Comparison of ENCODE assay signal across 27 cellular contexts in genomic region chr10:122014652-122015248, GRCh38. TPM values are rescaled to one million over a fixed set of nuclear protein-coding genes. Genes with fewer than 3 reads are reported as not detected.
DNase-seq lines count a peak whose midpoint lies in the region; ATAC-seq, FAIRE-seq and TF ChIP-seq lines count a peak whose summit lies in the region.
"Had no signal": no experiment of that assay in that cellular context is flagged by ENCODE, and none has a peak within 500 bp of the region (broad histone marks: within the 10 kb centered on the region; RNA-seq: fewer than 3 reads in every experiment).

No MANE protein-coding gene starts in this region.

- H3K4me2 ChIP-seq in H1 (ENCODE audit: insufficient read depth in 1 of 2, low read depth in 2 of 2, low read length in 2 of 2): no peak overlapping the region
- no peak overlapping the region for H3K4me2 ChIP-seq in mesendoderm (ENCODE audit: low read length)

- H2AFZ ChIP-seq in H1 (ENCODE audit: low read length): no peak overlapping the region

- H3K36me3 ChIP-seq in H1 (ENCODE audit: control insufficient read depth in 2 of 4, insufficient read depth in 4 of 4, low read length in 3 of 4): no peaks in the 10 kb centered on the region
- H3K36me3 ChIP-seq in psoas muscle (ENCODE audit: insufficient read depth in 1 of 2, low read depth in 1 of 2): peaks cover 0 to 3% of the 10 kb centered on the region in 2 donors
- no peaks in the 10 kb centered on the region for H3K36me3 ChIP-seq in mesendoderm (ENCODE audit: control insufficient read depth, insufficient read depth, low read length)
- H3K36me3 ChIP-seq in BE2C: no peaks in the 10 kb centered on the region
- H3K36me3 ChIP-seq: adrenal gland, uterus had no signal

- no peak overlapping the region for H3K4ac ChIP-seq in H1 (replicated peaks; ENCODE audit: insufficient read length, low read depth, low read length)
- no peak overlapping the region for H3K4ac ChIP-seq in mesendoderm (ENCODE audit: low read depth, low read length)

- TF ChIP-seq EP300 in H1 (IDR thresholded peaks at IDR 0.05; ENCODE audit: borderline replicate concordance in 1 of 2, low read depth in 2 of 2, low read length in 2 of 2): no peak

- no peak for TF ChIP-seq RAD21 in H1 (IDR thresholded peaks at IDR 0.05 in 1 of 2, conservative IDR thresholded peaks at IDR 0.05 in 1 of 2; ENCODE audit: low read depth in 2 of 2, low read length in 2 of 2)

- H3K9me3 ChIP-seq in H1 (ENCODE audit: insufficient read depth in 2 of 2, low read depth in 1 of 2, low read length in 1 of 2) (no peaks in the 10 kb centered on the region), psoas muscle (no peaks in the 10 kb centered on the region), BE2C (no peaks in the 10 kb centered on the region)
- H3K9me3 ChIP-seq: adrenal gland, uterus had no signal

- no peak overlapping the region for H4K91ac ChIP-seq in H1 (replicated peaks; ENCODE audit: insufficient read length, low read length)

- no peak overlapping the region for H3K9ac ChIP-seq in H1 (replicated peaks in 1 of 4; ENCODE audit: extremely low read depth in 1 of 4, low read depth in 3 of 4, low read length in 3 of 4)
- no peak overlapping the region for H3K9ac ChIP-seq in mesendoderm (ENCODE audit: low read length)

- H4K8ac ChIP-seq in H1 (ENCODE audit: extremely low read depth, insufficient read depth, low read length) (no peak overlapping the region), mesendoderm (ENCODE audit: low read depth, low read length) (no peak overlapping the region)

- peaks cover 3% of the 10 kb centered on the region; the same call in 1 of the 2 replicates for H3K23me2 ChIP-seq in H1 (ENCODE audit: low read depth, low read length)

- H4K5ac ChIP-seq in H1 (ENCODE audit: insufficient read length, low read depth, low read length) (no peak overlapping the region), mesendoderm (ENCODE audit: low read length) (no peak overlapping the region)

- H3K4me1 ChIP-seq in H1 (replicated peaks in 1 of 4; ENCODE audit: control insufficient read depth in 3 of 4, insufficient read depth in 4 of 4, low read length in 3 of 4) (peaks cover 0 to 7% (median 4%) of the 10 kb centered on the region in 4 experiments; a peak in 6 of 7 replicates), psoas muscle (peaks cover 64% of the 10 kb centered on the region), mesendoderm (ENCODE audit: control insufficient read depth, low read depth, low read length) (peaks cover 2% of the 10 kb centered on the region), BE2C (no peaks in the 10 kb centered on the region)
- H3K4me1 ChIP-seq: adrenal gland, uterus had no signal

- H3K27ac ChIP-seq in H1 (ENCODE audit: low read depth, low read length) (no peak overlapping the region), psoas muscle (peak overlapping the region; percentile 98), mesendoderm (ENCODE audit: low read depth, low read length) (no peak overlapping the region)
- H3K27ac ChIP-seq: adrenal gland, epithelial cell of prostate, uterus had no signal

- DNase-seq in DMS53 (lab: John Stamatoyannopoulos, UW) (peak; percentile 65), H1 (ENCODE audit: low read depth in 1 of 2, low spot score in 2 of 2) (no peak), left lobe of liver (ENCODE audit: low spot score) (no peak), psoas muscle (no peak), mesendoderm (no peak), BE2C (no peak)
- no peak for DNase-seq in activated CD4-positive, alpha-beta T cell treated with anti-CD3 and anti-CD28 coated beads for 4 hours
- DNase-seq: activated CD4-positive, alpha-beta T cell treated with anti-CD3 and anti-CD28 coated beads, Interleukin-2, amount 50 U/mL, for 4 hours; activated CD4-positive, CD25-positive, alpha-beta regulatory T cell; activated naive CD4-positive, alpha-beta T cell treated with anti-CD3 and anti-CD28 coated beads for 36 hours; adrenal gland; CD8-positive, alpha-beta T cell; effector CD4-positive, alpha-beta T cell; glutamatergic neuron; GOT3; kidney; naive thymus-derived CD4-positive, alpha-beta T cell; NCI-H1092 treated with DMSO at 0.1 percent for 48 hours; NCI-H187 treated with DMSO at 0.1 percent for 48 hours; NCI-H2227 treated with DMSO at 0.1 percent for 48 hours; NCI-H69; stimulated activated CD4-positive, alpha-beta T cell treated with anti-CD3 and anti-CD28 coated beads, Interleukin-2, amount 100 ng/mL, for 48 hours; uterus had no signal

- H3K56ac ChIP-seq in H1 (replicated peaks; ENCODE audit: insufficient read length, low read depth, low read length) (no peak overlapping the region), mesendoderm (ENCODE audit: low read length) (no peak overlapping the region)

- intact Hi-C loops in psoas muscle (cut with DNase I): no loop called here

- ATAC-seq in left lobe of liver (peak; percentile 9), psoas muscle (peak in 2 of 4 donors; percentile 7 to 8), HG02970 (IDR thresholded peaks at IDR 0.05; ENCODE audit: low FRiP score, unreplicated experiment) (no peak)
- ATAC-seq: CD8-positive, alpha-beta T cell; naive thymus-derived CD4-positive, alpha-beta T cell; Panc1 had no signal

- TF ChIP-seq POLR2A in H1 (IDR thresholded peaks at IDR 0.05; ENCODE audit: control extremely low read depth in 1 of 2, low read depth in 2 of 2, low read length in 2 of 2): no peak

- no peak for FAIRE-seq in H1 (lab: Jason Lieb, UNC)
- FAIRE-seq: A204.1, kidney had no signal

- H2BK5ac ChIP-seq in H1 (ENCODE audit: low read depth, low read length) (no peak overlapping the region), mesendoderm (ENCODE audit: low read length) (no peak overlapping the region)

- H3K79me1 ChIP-seq in H1 (ENCODE audit: low read depth, low read length) (no peaks in the 10 kb centered on the region), mesendoderm (ENCODE audit: low read length) (no peaks in the 10 kb centered on the region)

- H2BK120ac ChIP-seq in H1 (replicated peaks; ENCODE audit: low read depth, low read length) (no peak overlapping the region), mesendoderm (ENCODE audit: low read depth, low read length) (no peak overlapping the region)

- H2BK20ac ChIP-seq in H1 (ENCODE audit: low read length): peak overlapping the region; percentile 18; the same call in 1 of the 2 replicates

- no peak for TF ChIP-seq CTCF in H1 (IDR thresholded peaks at IDR 0.05; ENCODE audit: control extremely low read depth in 1 of 3, insufficient read depth in 1 of 3, low read depth in 1 of 3, low read length in 3 of 3)
- TF ChIP-seq CTCF in psoas muscle (IDR thresholded peaks at IDR 0.05): no peak
- no peak for TF ChIP-seq CTCF in BE2C (IDR thresholded peaks at IDR 0.05; ENCODE audit: low read depth, low read length)

- H3K18ac ChIP-seq in H1 (ENCODE audit: extremely low read depth, low read length): no peak overlapping the region; the same call in 1 of the 2 replicates
- H3K18ac ChIP-seq in mesendoderm (ENCODE audit: low read length): no peak overlapping the region

- H3K23ac ChIP-seq in H1 (ENCODE audit: insufficient read length) (no peak overlapping the region), mesendoderm (ENCODE audit: low read length) (no peak overlapping the region)

- no peak overlapping the region for H2BK12ac ChIP-seq in H1 (ENCODE audit: low read depth, low read length)

- POLR2A ChIA-PET in H1 (lab: Charles Lee; ENCODE audit: partially characterized antibody): no interaction called here

- H3K27me3 ChIP-seq in H1 (replicated peaks in 1 of 4; ENCODE audit: control insufficient read depth in 3 of 4, extremely low read depth in 1 of 4, insufficient read depth in 3 of 4, low read length in 3 of 4) (no peaks in the 10 kb centered on the region), psoas muscle (ENCODE audit: insufficient read depth in 3 of 3, low read length in 2 of 3) (no peaks in the 10 kb centered on the region), mesendoderm (ENCODE audit: insufficient read depth, low read length, poor library complexity) (no peaks in the 10 kb centered on the region), BE2C (no peaks in the 10 kb centered on the region)
- H3K27me3 ChIP-seq: adrenal gland, uterus had no signal

- no peak overlapping the region for H3K14ac ChIP-seq in H1 (ENCODE audit: insufficient read length)

- CTCF ChIA-PET in H1 (lab: Charles Lee; ENCODE audit: partially characterized antibody): interaction anchor here (0.6 kb wide), 1 partner anchor 66 kb away, joined by 3 read pairs; no protein-coding TSS in a partner anchor

- no peak overlapping the region for H3K4me3 ChIP-seq in H1 (ENCODE audit: extremely low read depth in 1 of 4, insufficient read depth in 2 of 4, low read depth in 3 of 4, low read length in 4 of 4)
- H3K4me3 ChIP-seq in psoas muscle: no peak overlapping the region
- H3K4me3 ChIP-seq in mesendoderm (ENCODE audit: low read length): no peak overlapping the region
- H3K4me3 ChIP-seq in BE2C (ENCODE audit: low read depth, low read length): no peak overlapping the region
- H3K4me3 ChIP-seq: adrenal gland, uterus had no signal

- H2BK15ac ChIP-seq in H1 (ENCODE audit: low read length): no peak overlapping the region
- H2BK15ac ChIP-seq in mesendoderm (replicated peaks; ENCODE audit: low read depth): no peak overlapping the region

- 78% methylated on average over 3 of the region's 3 CpGs; no CpG with 5 or more reads in 1 of the 2 experiments for WGBS in H1 (ENCODE audit: extremely low coverage in 1 of 2, insufficient coverage in 1 of 2, insufficient read length in 1 of 2, insufficient replicate concordance in 2 of 2, low coverage in 1 of 2, low lambda C conversion rate in 2 of 2, missing lambda C conversion rate in 1 of 2), 2 experiments
- WGBS in psoas muscle, 3 donors: 55 to 81% (median 64%) methylated on average over 3 of the region's 3 CpGs
- WGBS in mesendoderm (ENCODE audit: extremely low coverage, insufficient coverage, low lambda C conversion rate): no CpG with 5 or more reads among the region's 3 CpGs

- no peaks in the 10 kb centered on the region for H4K20me1 ChIP-seq in H1 (replicated peaks in 1 of 2; ENCODE audit: control insufficient read depth in 1 of 2, insufficient read depth in 2 of 2, low read length in 2 of 2)

- H3K79me2 ChIP-seq in H1 (ENCODE audit: control insufficient read depth in 1 of 2, insufficient read depth in 2 of 2, low read length in 2 of 2) (no peaks in the 10 kb centered on the region), mesendoderm (ENCODE audit: control insufficient read depth, insufficient read depth, low read length) (no peaks in the 10 kb centered on the region)

- H2AK5ac ChIP-seq in H1 (ENCODE audit: low read depth, low read length) (no peak overlapping the region), mesendoderm (ENCODE audit: low read length) (no peak overlapping the region)

RNA-seq across cellular contexts. Expression of gene TACC2, which starts 25.8 kb away (rescaled TPM):
- 46.6 and 48.5 TPM in 2 replicates for total RNA-seq in H1 (2021; fragmentation: NEBNext Ultra II Directional; extraction: Animal tissue kit (Norgen Biotek cat#: 25700))
- polyA plus RNA-seq in H1 (2011; rRNA removed): 19.0 and 21.2 TPM in 2 replicates
- 21.7 TPM for polyA plus RNA-seq in H1 (2011; cell fraction: cytosol; rRNA removed)
- polyA plus RNA-seq in H1 (2011; cell fraction: nucleus; rRNA removed): 35.3 TPM
- 37.9 to 45.2 TPM (median 41.0 TPM) in 4 replicates for polyA plus RNA-seq in H1 (2012, experiment 1 of 2)
- polyA plus RNA-seq in H1 (2012, experiment 2 of 2): 28.0 TPM
- polyA plus RNA-seq in H1 (2013, experiment 1 of 2): 33.0 TPM
- polyA plus RNA-seq in H1 (2013, experiment 2 of 2): 30.4 TPM
- polyA minus RNA-seq in H1 (2011; rRNA and poly(A)+ RNA removed): 20.7 and 23.7 TPM in 2 replicates
- 20.1 TPM for polyA minus RNA-seq in H1 (2011; cell fraction: cytosol; rRNA and poly(A)+ RNA removed)
- 39.3 TPM for polyA minus RNA-seq in H1 (2011; cell fraction: nucleus; rRNA and poly(A)+ RNA removed)
- total RNA-seq in left lobe of liver: 21.5 TPM
- total RNA-seq in psoas muscle: 100 to 1,000 TPM; 313 to 439 (median 431) TPM
- polyA plus RNA-seq in psoas muscle: 100 to 1,000 TPM in 2 of 3 donors, 10 to 100 TPM in 1; 44.0 to 168 (median 148) TPM
- polyA plus RNA-seq in mesendoderm (2013, experiment 1 of 2): 30.5 TPM
- 31.2 TPM for polyA plus RNA-seq in mesendoderm (2013, experiment 2 of 2)
- 89.4 TPM for polyA plus RNA-seq in BE2C (2012; ENCODE audit: insufficient read depth, insufficient read length, low read depth)
- total RNA-seq: activated naive CD4-positive, alpha-beta T cell treated with anti-CD3 and anti-CD28 coated beads for 36 hours; CD8-positive, alpha-beta T cell had no signal
- polyA plus RNA-seq: naive thymus-derived CD4-positive, alpha-beta T cell had no signal

RNA-seq across cellular contexts. Expression of gene NSMCE4A, which starts 39.7 kb away (rescaled TPM):
- total RNA-seq in H1 (2021; fragmentation: NEBNext Ultra II Directional; extraction: Animal tissue kit (Norgen Biotek cat#: 25700)): 65.5 and 66.0 TPM in 2 replicates
- polyA plus RNA-seq in H1 (2011; rRNA removed): 40.3 and 48.6 TPM in 2 replicates
- polyA plus RNA-seq in H1 (2011; cell fraction: cytosol; rRNA removed): 68.1 TPM
- polyA plus RNA-seq in H1 (2011; cell fraction: nucleus; rRNA removed): 62.3 TPM
- polyA plus RNA-seq in H1 (2012, experiment 1 of 2): 44.9 to 53.8 TPM (median 48.2 TPM) in 4 replicates
- polyA plus RNA-seq in H1 (2012, experiment 2 of 2): 14.4 TPM
- 80.9 TPM for polyA plus RNA-seq in H1 (2013, experiment 1 of 2)
- 73.2 TPM for polyA plus RNA-seq in H1 (2013, experiment 2 of 2)
- 19.1 and 22.4 TPM in 2 replicates for polyA minus RNA-seq in H1 (2011; rRNA and poly(A)+ RNA removed)
- polyA minus RNA-seq in H1 (2011; cell fraction: cytosol; rRNA and poly(A)+ RNA removed): 21.9 TPM
- polyA minus RNA-seq in H1 (2011; cell fraction: nucleus; rRNA and poly(A)+ RNA removed): 32.6 TPM
- total RNA-seq in left lobe of liver: 31.6 TPM
- total RNA-seq in psoas muscle: 10 to 100 TPM; 10.7 to 17.7 (median 14.6) TPM
- 10 to 100 TPM; 11.9 to 41.9 (median 21.2) TPM for polyA plus RNA-seq in psoas muscle
- 69.2 TPM for polyA plus RNA-seq in mesendoderm (2013, experiment 1 of 2)
- polyA plus RNA-seq in mesendoderm (2013, experiment 2 of 2): 75.6 TPM
- polyA plus RNA-seq in BE2C (2012; ENCODE audit: insufficient read depth, insufficient read length, low read depth): 42.4 TPM
